In the genomic region with DNA sequence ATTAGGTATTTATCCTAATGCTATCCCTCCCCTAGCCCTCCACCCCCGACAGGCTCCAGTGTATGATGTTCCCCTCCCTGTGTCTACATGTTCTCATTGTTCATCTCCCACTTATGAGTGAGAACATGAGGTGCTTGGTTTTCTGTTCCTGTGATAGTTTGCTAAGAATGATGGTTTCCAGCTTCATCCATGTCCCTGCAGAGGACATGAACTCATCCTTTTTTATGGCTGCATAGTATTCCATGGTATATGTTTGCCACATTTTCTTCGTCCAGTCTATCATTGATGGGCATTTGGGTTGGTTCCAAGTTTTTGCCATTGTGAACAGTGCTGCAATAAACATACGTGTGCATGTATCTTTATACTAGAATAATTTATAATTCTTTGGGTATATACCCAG, we compare ENCODE assay signal across 2 cellular contexts. TPM values are rescaled to one million over a fixed set of nuclear protein-coding genes. Genes with fewer than 3 reads are reported as not detected.
"Had no signal": no experiment of that assay in that cellular context is flagged by ENCODE, and none has a peak within 500 bp of the region (broad histone marks: within the 10 kb centered on the region; RNA-seq: fewer than 3 reads in every experiment).

No MANE protein-coding gene starts in this region.

RNA-seq across cellular contexts. Expression of a gene that starts 10.4 kb away (rescaled TPM):
- total RNA-seq: G401, GM12878 had no signal
- polyA plus RNA-seq: GM12878 had no signal
